17 cellular contexts compared by ENCODE assay signal in the genomic region with DNA sequence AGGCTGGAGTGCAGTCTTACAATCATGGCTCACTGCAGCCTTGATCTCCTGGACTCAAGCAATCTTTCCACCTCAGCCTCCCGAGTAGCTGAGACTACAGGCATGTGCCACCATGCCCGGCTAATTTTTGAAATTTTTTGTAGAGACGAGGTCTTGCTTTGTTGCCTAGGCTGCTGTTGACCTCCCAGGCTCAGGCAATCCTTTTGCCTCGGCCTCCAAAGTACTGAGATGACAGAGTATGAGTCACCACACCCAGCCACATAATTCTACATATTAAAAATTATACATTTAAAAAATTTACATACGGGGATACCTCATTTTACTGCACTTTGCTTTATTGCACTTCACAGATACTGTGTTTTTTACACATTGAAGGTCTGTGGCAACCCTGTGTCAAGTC.
"Had no signal": no experiment of that assay in that cellular context is flagged by ENCODE, and none has a peak within 500 bp of the region (broad histone marks: within the 10 kb centered on the region; RNA-seq: fewer than 3 reads in every experiment).

No MANE protein-coding gene starts in this region.

- H3K27ac Mint-ChIP-seq: activated naive CD4-positive, alpha-beta T cell treated with anti-CD3 and anti-CD28 coated beads, Interleukin-2, amount 50 U/mL, for 24 hours; naive thymus-derived CD4-positive, alpha-beta T cell had no signal

- ATAC-seq: gastrocnemius medialis; naive thymus-derived CD4-positive, alpha-beta T cell; SK-N-SH treated with all-trans-retinoic acid at 6 μM for 48 hours had no signal

- H3K4me3 Mint-ChIP-seq: activated naive CD4-positive, alpha-beta T cell treated with anti-CD3 and anti-CD28 coated beads, Interleukin-2, amount 50 U/mL, for 24 hours; central memory CD8-positive, alpha-beta T cell; naive thymus-derived CD4-positive, alpha-beta T cell had no signal

- H3K4me1 ChIP-seq: breast epithelium, gastrocnemius medialis, left ventricle myocardium inferior, sigmoid colon, transverse colon, uterus had no signal

- H3K36me3 ChIP-seq: breast epithelium, gastrocnemius medialis, transverse colon, uterus had no signal

- DNase-seq: activated CD8-positive, alpha-beta memory T cell treated with anti-CD3 and anti-CD28 coated beads, Interleukin-2, amount 50 U/mL, for 4 hours; activated gamma-delta T cell; activated T-cell treated with anti-CD3 and anti-CD28 coated beads, Interleukin-2, amount 50 U/mL, for 48 hours; amniotic stem cell; effector memory CD4-positive, alpha-beta T cell; gastrocnemius medialis; hippocampal formation; left ventricle myocardium inferior; naive thymus-derived CD4-positive, alpha-beta T cell; sigmoid colon; transverse colon; uterus had no signal

- H3K9me3 Mint-ChIP-seq: activated naive CD4-positive, alpha-beta T cell treated with anti-CD3 and anti-CD28 coated beads, Interleukin-2, amount 50 U/mL, for 24 hours; central memory CD8-positive, alpha-beta T cell had no signal

- H3K4me1 Mint-ChIP-seq: activated naive CD4-positive, alpha-beta T cell treated with anti-CD3 and anti-CD28 coated beads, Interleukin-2, amount 50 U/mL, for 24 hours had no signal

- H3K27me3 Mint-ChIP-seq: activated naive CD4-positive, alpha-beta T cell treated with anti-CD3 and anti-CD28 coated beads, Interleukin-2, amount 50 U/mL, for 24 hours; central memory CD8-positive, alpha-beta T cell; naive thymus-derived CD4-positive, alpha-beta T cell had no signal

- H3K27me3 ChIP-seq: breast epithelium, gastrocnemius medialis, sigmoid colon, transverse colon, uterus had no signal

- H3K9me3 ChIP-seq: gastrocnemius medialis, sigmoid colon, transverse colon, uterus had no signal

- H3K27ac ChIP-seq: breast epithelium, gastrocnemius medialis, left ventricle myocardium inferior, sigmoid colon, transverse colon, uterus, VCaP had no signal

- H3K4me3 ChIP-seq: breast epithelium, gastrocnemius medialis, left ventricle myocardium inferior, sigmoid colon, transverse colon, uterus had no signal
